ENCODE assay signal across 1 cellular context in the genomic region with DNA sequence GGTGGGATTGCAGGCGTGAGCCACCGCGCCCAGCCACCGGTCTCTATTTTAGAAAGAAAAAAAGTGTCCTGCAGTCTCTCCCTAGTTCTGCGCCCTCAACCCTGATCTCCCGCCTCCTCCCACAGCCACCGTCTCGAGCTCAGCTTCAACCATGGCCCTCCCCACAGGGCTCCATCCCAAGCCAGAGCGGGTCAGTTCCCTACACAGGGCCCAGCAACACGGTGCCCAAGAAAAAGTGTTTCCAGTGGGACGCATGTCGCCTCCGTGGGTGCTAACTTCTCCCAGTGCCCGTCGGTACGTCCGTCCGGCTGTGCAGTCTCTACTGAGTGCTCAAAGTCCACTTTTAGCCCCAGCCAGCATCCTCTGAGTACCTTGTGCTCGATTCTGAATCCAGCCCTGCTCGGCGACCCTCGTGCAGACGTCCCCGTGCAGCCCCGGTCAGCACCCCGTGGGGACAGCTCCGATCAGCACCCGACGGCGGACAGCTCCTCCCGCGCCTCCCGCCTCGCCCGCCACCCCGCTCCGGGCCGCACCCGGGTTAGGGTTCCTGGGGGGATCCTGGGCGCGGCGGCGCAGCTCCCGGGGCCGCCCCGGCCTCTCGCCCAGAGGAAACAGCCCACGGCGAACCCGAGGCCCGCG.
TF ChIP-seq lines count a peak whose summit lies in the region.

No MANE protein-coding gene starts in this region.

TF ChIP-seq in IMR-90, 13 proteins besides CTCF, POLR2A, EP300 and RAD21:
- TF ChIP-seq RCOR1 (IDR thresholded peaks at IDR 0.05; ENCODE audit: insufficient replicate concordance, low read length): peak; percentile 87
- no peak for TF ChIP-seq BHLHE40 (IDR thresholded peaks at IDR 0.05; ENCODE audit: low read depth, low read length)
- no peak for TF ChIP-seq SMC3 (IDR thresholded peaks at IDR 0.05; ENCODE audit: low read depth, low read length)
- TF ChIP-seq MAZ (IDR thresholded peaks at IDR 0.05; ENCODE audit: borderline replicate concordance, low read depth, low read length): peak; percentile 39; the same call in 1 of the 2 replicates
- TF ChIP-seq MXI1 (IDR thresholded peaks at IDR 0.05; ENCODE audit: borderline replicate concordance, low read depth, low read length): peak; percentile 99
